1 cellular context compared by ENCODE assay signal in the genomic region with DNA sequence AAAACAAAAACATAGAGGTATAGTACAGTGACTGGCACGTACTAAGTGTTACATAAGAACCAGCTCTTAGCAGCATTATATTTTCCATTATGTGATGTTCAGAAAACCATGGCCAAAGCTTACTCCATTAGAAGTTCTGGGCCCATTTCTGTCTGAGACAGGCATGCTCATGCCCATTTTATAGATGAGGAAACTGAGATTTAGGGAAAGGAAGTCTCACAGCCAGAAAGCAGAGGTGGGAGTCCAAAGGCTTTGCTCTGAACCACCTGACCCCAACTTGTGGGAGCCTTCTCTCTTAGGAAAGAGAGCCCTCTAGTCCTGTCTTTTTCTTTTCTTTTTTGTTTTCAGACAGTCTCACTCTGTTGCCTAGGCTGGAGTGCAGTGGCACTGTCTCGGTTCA.
TF ChIP-seq lines count a peak whose summit lies in the region.

No MANE protein-coding gene starts in this region.

TF ChIP-seq in K562, 482 proteins besides CTCF, POLR2A, EP300 and RAD21:
- no peak for TF ChIP-seq ZNF445 (CRISPR knock-in tag; IDR thresholded peaks at IDR 0.05; ENCODE audit: low read depth)
- TF ChIP-seq, protein P1, sequence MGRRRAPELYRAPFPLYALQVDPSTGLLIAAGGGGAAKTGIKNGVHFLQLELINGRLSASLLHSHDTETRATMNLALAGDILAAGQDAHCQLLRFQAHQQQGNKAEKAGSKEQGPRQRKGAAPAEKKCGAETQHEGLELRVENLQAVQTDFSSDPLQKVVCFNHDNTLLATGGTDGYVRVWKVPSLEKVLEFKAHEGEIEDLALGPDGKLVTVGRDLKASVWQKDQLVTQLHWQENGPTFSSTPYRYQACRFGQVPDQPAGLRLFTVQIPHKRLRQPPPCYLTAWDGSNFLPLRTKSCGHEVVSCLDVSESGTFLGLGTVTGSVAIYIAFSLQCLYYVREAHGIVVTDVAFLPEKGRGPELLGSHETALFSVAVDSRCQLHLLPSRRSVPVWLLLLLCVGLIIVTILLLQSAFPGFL (CRISPR knock-in tag; IDR thresholded peaks at IDR 0.05), result no peak
- TF ChIP-seq TGIF2 (CRISPR knock-in tag; IDR thresholded peaks at IDR 0.05), result no peak
- peak; percentile 40; the same call in 1 of the 2 replicates for TF ChIP-seq CBX1 (IDR thresholded peaks at IDR 0.05; ENCODE audit: low read depth)
- TF ChIP-seq U2AF1 (optimal IDR thresholded peaks at IDR 0.05; ENCODE audit: low read depth, low read length), result no peak
- peak; percentile 77 for TF ChIP-seq ADNP (tag; IDR thresholded peaks at IDR 0.05)
- no peak for TF ChIP-seq ZNF253 (CRISPR knock-in tag; conservative IDR thresholded peaks at IDR 0.05)
- TF ChIP-seq MTF1 (CRISPR knock-in tag; IDR thresholded peaks at IDR 0.05; ENCODE audit: borderline replicate concordance), result no peak
- TF ChIP-seq, protein P2, sequence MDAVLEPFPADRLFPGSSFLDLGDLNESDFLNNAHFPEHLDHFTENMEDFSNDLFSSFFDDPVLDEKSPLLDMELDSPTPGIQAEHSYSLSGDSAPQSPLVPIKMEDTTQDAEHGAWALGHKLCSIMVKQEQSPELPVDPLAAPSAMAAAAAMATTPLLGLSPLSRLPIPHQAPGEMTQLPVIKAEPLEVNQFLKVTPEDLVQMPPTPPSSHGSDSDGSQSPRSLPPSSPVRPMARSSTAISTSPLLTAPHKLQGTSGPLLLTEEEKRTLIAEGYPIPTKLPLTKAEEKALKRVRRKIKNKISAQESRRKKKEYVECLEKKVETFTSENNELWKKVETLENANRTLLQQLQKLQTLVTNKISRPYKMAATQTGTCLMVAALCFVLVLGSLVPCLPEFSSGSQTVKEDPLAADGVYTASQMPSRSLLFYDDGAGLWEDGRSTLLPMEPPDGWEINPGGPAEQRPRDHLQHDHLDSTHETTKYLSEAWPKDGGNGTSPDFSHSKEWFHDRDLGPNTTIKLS (IDR thresholded peaks at IDR 0.05; ENCODE audit: borderline replicate concordance, low read depth), result no peak
- TF ChIP-seq, protein P3, sequence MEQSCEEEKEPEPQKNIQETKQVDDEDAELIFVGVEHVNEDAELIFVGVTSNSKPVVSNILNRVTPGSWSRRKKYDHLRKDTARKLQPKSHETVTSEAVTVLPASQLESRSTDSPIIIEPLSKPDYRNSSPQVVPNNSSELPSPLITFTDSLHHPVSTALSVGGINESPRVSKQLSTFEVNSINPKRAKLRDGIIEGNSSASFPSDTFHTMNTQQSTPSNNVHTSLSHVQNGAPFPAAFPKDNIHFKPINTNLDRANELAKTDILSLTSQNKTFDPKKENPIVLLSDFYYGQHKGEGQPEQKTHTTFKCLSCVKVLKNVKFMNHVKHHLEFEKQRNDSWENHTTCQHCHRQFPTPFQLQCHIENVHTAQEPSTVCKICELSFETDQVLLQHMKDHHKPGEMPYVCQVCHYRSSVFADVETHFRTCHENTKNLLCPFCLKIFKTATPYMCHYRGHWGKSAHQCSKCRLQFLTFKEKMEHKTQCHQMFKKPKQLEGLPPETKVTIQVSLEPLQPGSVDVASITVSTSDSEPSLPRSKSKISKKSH (CRISPR knock-in tag; IDR thresholded peaks at IDR 0.05), result no peak
- TF ChIP-seq POLR2B (IDR thresholded peaks at IDR 0.05; ENCODE audit: low read depth, partially characterized antibody), result no peak
- TF ChIP-seq CEBPG (CRISPR knock-in tag; IDR thresholded peaks at IDR 0.05), result no peak
- no peak for TF ChIP-seq CEBPG (tag; conservative IDR thresholded peaks at IDR 0.05 in 1 of 2, IDR thresholded peaks at IDR 0.05 in 1 of 2)
- TF ChIP-seq BHLHE40 (IDR thresholded peaks at IDR 0.05; ENCODE audit: low read length), result no peak
- no peak for TF ChIP-seq ZNF431 (CRISPR knock-in tag; IDR thresholded peaks at IDR 0.05)
- TF ChIP-seq, protein P4, sequence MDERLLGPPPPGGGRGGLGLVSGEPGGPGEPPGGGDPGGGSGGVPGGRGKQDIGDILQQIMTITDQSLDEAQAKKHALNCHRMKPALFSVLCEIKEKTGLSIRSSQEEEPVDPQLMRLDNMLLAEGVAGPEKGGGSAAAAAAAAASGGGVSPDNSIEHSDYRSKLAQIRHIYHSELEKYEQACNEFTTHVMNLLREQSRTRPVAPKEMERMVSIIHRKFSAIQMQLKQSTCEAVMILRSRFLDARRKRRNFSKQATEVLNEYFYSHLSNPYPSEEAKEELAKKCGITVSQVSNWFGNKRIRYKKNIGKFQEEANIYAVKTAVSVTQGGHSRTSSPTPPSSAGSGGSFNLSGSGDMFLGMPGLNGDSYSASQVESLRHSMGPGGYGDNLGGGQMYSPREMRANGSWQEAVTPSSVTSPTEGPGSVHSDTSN (CRISPR knock-in tag; IDR thresholded peaks at IDR 0.05; ENCODE audit: low read depth), result no peak
- TF ChIP-seq, protein P4 (tag; conservative IDR thresholded peaks at IDR 0.05; ENCODE audit: low read depth), result no peak
- TF ChIP-seq IRF2 (CRISPR knock-in tag; IDR thresholded peaks at IDR 0.05), result no peak
- TF ChIP-seq ZNF830 (CRISPR knock-in tag; IDR thresholded peaks at IDR 0.05), result no peak
- TF ChIP-seq NFATC3 (IDR thresholded peaks at IDR 0.05), result no peak
- TF ChIP-seq DIDO1 (tag; IDR thresholded peaks at IDR 0.05; ENCODE audit: low read depth), result no peak
- TF ChIP-seq ZFPM2 (CRISPR knock-in tag; IDR thresholded peaks at IDR 0.05), result no peak
- TF ChIP-seq HMG20B (CRISPR knock-in tag; IDR thresholded peaks at IDR 0.05), result no peak
- no peak for TF ChIP-seq ATF7 (IDR thresholded peaks at IDR 0.05)
- 0 out of 2 replicates have a peak, but pooled peaks have one; percentile 58 for TF ChIP-seq PTBP1 (IDR thresholded peaks at IDR 0.05; ENCODE audit: low read depth, low read length)
- TF ChIP-seq GABPA (tag; conservative IDR thresholded peaks at IDR 0.05; ENCODE audit: low read depth), result no peak
- TF ChIP-seq, protein P5, sequence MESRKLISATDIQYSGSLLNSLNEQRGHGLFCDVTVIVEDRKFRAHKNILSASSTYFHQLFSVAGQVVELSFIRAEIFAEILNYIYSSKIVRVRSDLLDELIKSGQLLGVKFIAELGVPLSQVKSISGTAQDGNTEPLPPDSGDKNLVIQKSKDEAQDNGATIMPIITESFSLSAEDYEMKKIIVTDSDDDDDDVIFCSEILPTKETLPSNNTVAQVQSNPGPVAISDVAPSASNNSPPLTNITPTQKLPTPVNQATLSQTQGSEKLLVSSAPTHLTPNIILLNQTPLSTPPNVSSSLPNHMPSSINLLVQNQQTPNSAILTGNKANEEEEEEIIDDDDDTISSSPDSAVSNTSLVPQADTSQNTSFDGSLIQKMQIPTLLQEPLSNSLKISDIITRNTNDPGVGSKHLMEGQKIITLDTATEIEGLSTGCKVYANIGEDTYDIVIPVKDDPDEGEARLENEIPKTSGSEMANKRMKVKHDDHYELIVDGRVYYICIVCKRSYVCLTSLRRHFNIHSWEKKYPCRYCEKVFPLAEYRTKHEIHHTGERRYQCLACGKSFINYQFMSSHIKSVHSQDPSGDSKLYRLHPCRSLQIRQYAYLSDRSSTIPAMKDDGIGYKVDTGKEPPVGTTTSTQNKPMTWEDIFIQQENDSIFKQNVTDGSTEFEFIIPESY (CRISPR knock-in tag; IDR thresholded peaks at IDR 0.05), result no peak
- no peak for TF ChIP-seq RBM14 (IDR thresholded peaks at IDR 0.05; ENCODE audit: borderline replicate concordance, insufficient read depth, low read depth, low read length)
- no peak for TF ChIP-seq BACH1 (tag; IDR thresholded peaks at IDR 0.05)
- TF ChIP-seq NR2C2 (CRISPR knock-in tag; IDR thresholded peaks at IDR 0.05), result no peak
- TF ChIP-seq NR2C2 (tag; IDR thresholded peaks at IDR 0.05), result no peak
- peak; percentile 95 for TF ChIP-seq RBM25 (IDR thresholded peaks at IDR 0.05; ENCODE audit: low read depth, low read length, severe bottlenecking)
- TF ChIP-seq RFX7 (CRISPR knock-in tag; IDR thresholded peaks at IDR 0.05), result no peak
- TF ChIP-seq KDM1A (IDR thresholded peaks at IDR 0.05), result peak in 1 of 2 experiments; percentile 69; a peak in 2 of 4 replicates
- TF ChIP-seq, protein P6, sequence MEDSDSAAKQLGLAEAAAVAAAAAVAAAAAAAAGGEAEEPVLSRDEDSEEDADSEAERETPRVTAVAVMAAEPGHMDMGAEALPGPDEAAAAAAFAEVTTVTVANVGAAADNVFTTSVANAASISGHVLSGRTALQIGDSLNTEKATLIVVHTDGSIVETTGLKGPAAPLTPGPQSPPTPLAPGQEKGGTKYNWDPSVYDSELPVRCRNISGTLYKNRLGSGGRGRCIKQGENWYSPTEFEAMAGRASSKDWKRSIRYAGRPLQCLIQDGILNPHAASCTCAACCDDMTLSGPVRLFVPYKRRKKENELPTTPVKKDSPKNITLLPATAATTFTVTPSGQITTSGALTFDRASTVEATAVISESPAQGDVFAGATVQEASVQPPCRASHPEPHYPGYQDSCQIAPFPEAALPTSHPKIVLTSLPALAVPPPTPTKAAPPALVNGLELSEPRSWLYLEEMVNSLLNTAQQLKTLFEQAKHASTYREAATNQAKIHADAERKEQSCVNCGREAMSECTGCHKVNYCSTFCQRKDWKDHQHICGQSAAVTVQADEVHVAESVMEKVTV (CRISPR knock-in tag; IDR thresholded peaks at IDR 0.05), result no peak
- no peak for TF ChIP-seq CBFA2T2 (conservative IDR thresholded peaks at IDR 0.05)
- TF ChIP-seq ARID1B (IDR thresholded peaks at IDR 0.05), result no peak
- no peak for TF ChIP-seq BRD4 (IDR thresholded peaks at IDR 0.05)
- TF ChIP-seq SREBF2 (CRISPR knock-in tag; IDR thresholded peaks at IDR 0.05), result no peak
- TF ChIP-seq BCOR (IDR thresholded peaks at IDR 0.05), result peak; percentile 89
- TF ChIP-seq NONO (IDR thresholded peaks at IDR 0.05; ENCODE audit: low read depth in 2 of 2, low read length in 1 of 2), result no peak
- no peak for TF ChIP-seq STAG1 (CRISPR knock-in tag; IDR thresholded peaks at IDR 0.05; ENCODE audit: borderline replicate concordance)
- TF ChIP-seq SMAD1 (IDR thresholded peaks at IDR 0.05; ENCODE audit: low read depth, low read length, partially characterized antibody), result no peak
- TF ChIP-seq DMBX1 (CRISPR knock-in tag; IDR thresholded peaks at IDR 0.05; ENCODE audit: borderline replicate concordance), result no peak
